ENCODE assay signal across 34 cellular contexts in the genomic region with DNA sequence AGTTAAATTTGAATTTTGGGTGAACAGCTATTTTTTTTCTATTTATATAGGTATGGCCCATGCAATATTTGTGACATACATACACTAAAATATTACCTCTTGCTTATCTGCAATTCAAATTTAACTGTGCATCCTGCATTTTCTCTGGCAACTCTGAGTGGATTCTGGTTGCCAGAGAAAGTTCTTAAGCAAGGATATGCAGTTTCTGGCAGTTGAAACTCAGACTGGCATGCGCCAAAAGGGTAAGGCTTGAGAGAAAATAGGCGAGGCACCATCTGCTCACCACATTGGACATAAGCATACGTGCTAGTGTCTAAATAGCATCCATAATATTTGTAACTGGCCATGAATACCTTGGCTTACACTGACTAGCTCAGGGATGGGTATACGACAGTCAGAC.
"Had no signal": no experiment of that assay in that cellular context is flagged by ENCODE, and none has a peak within 500 bp of the region (broad histone marks: within the 10 kb centered on the region; RNA-seq: fewer than 3 reads in every experiment).

No MANE protein-coding gene starts in this region.

- H3K9me3 ChIP-seq: MG63 had no signal

- H3K4me3 ChIP-seq: MG63 had no signal

- DNase-seq: Karpas-422, Kasumi-1, MG63, MM.1S, MV-4-11, NCI-H1048, NCI-H1092, NCI-H1092 treated with DMSO at 0.1 percent for 48 hours, NCI-H1105, NCI-H1105 treated with DMSO at 0.1 percent for 48 hours, NCI-H1417, NCI-H1417 treated with DMSO at 0.1 percent for 48 hours, NCI-H1436, NCI-H1436 treated with DMSO at 0.1 percent for 48 hours, NCI-H146, NCI-H1694, NCI-H1694 treated with DMSO at 0.1 percent for 48 hours, NCI-H187, NCI-H187 treated with DMSO at 0.1 percent for 48 hours, NCI-H1930, NCI-H2029, NCI-H2029 treated with DMSO at 0.1 percent for 48 hours, NCI-H2081, NCI-H2081 treated with DMSO at 0.1 percent for 48 hours, NCI-H2107, NCI-H2171, NCI-H2171 treated with DMSO at 0.1 percent for 48 hours, NCI-H2227 treated with DMSO at 0.1 percent for 48 hours, NCI-H226, NCI-H345, NCI-H446, NCI-H446 treated with DMSO at 0.1 percent for 48 hours, NCI-H510A, NCI-H510A treated with DMSO at 0.1 percent for 48 hours had no signal

- H3K27me3 ChIP-seq: MG63 had no signal

- H3K36me3 ChIP-seq: MG63 had no signal
